In the genomic region with DNA sequence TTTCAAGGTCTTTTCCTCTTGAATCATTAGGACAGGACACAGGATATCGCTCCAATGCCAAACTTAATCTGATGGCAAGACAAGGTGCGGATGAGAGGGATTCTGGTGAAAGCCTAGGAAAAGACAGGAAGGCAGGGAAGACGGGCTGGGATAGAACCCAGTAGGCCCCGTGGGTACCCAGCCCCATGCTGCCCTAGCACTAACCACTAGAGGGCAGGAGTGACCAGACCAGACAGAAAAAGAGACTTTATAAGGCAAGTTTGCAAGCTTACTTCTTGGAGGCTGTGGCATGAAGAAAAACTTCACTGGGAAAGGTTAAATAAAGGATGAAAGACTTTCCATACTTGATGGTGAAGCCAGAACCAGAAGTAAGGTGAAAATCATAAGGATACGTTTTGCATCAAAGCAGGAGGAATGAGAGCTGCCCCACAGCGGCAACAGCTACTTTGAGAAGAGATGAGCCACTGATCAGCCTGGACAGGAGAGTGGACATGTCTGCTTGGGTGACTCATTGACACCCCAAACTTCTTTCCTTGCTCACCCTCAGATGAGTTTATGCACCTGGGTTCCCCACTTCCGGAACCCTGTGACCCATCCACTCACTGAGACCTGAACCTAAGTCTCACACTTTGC, we compare ENCODE assay signal across 9 cellular contexts. TPM values are rescaled to one million over a fixed set of nuclear protein-coding genes. Genes with fewer than 3 reads are reported as not detected.
DNase-seq lines count a peak whose midpoint lies in the region; ATAC-seq and TF ChIP-seq lines count a peak whose summit lies in the region.
"Had no signal": no experiment of that assay in that cellular context is flagged by ENCODE, and none has a peak within 500 bp of the region (broad histone marks: within the 10 kb centered on the region; RNA-seq: fewer than 3 reads in every experiment).

No MANE protein-coding gene starts in this region.

- no peak overlapping the region for H3K4me3 Mint-ChIP-seq in activated naive CD8-positive, alpha-beta T cell treated with anti-CD3 and anti-CD28 coated beads, Interleukin-2, amount 50 U/mL, for 24 hours

- H3K4me3 ChIP-seq in OCI-LY1 (ENCODE audit: low read depth, low read length, poor library complexity, severe bottlenecking) (no peak overlapping the region), sigmoid colon (no peak overlapping the region)

- no peaks in the 10 kb centered on the region for H3K9me2 ChIP-seq in OCI-LY1 (ENCODE audit: low read depth, low read length)

- no peak for TF ChIP-seq POLR2A in sigmoid colon (IDR thresholded peaks at IDR 0.05)

- H3K27ac ChIP-seq in OCI-LY1 (ENCODE audit: low read depth, low read length, poor library complexity, severe bottlenecking) (no peak overlapping the region), sigmoid colon (no peak overlapping the region)

- no peaks in the 10 kb centered on the region for H3K9me3 Mint-ChIP-seq in activated naive CD8-positive, alpha-beta T cell treated with anti-CD3 and anti-CD28 coated beads, Interleukin-2, amount 50 U/mL, for 24 hours

- no peak overlapping the region for H3K27ac Mint-ChIP-seq in activated naive CD8-positive, alpha-beta T cell treated with anti-CD3 and anti-CD28 coated beads, Interleukin-2, amount 50 U/mL, for 24 hours

- peaks cover 5% of the 10 kb centered on the region for H3K4me1 Mint-ChIP-seq in activated naive CD8-positive, alpha-beta T cell treated with anti-CD3 and anti-CD28 coated beads, Interleukin-2, amount 50 U/mL, for 24 hours

- H3K4me1 ChIP-seq in OCI-LY1 (ENCODE audit: insufficient read depth, low read length, severe bottlenecking): no peaks in the 10 kb centered on the region
- no peaks in the 10 kb centered on the region for H3K4me1 ChIP-seq in sigmoid colon

- ATAC-seq in activated naive CD8-positive, alpha-beta T cell treated with anti-CD3 and anti-CD28 coated beads, Interleukin-2, amount 50 U/mL, for 24 hours: peak; percentile 46
- peak; percentile 79 for ATAC-seq in left ventricle myocardium superior
- no peak for ATAC-seq in HG03039 (IDR thresholded peaks at IDR 0.05; ENCODE audit: unreplicated experiment)

- no peaks in the 10 kb centered on the region for H3F3A ChIP-seq in OCI-LY1 (ENCODE audit: insufficient read depth, low read length)

- H3K9ac ChIP-seq in OCI-LY1 (ENCODE audit: low read length): no peak overlapping the region

- no peaks in the 10 kb centered on the region for H3K9me3 ChIP-seq in OCI-LY1 (ENCODE audit: low read length)
- H3K9me3 ChIP-seq in sigmoid colon: no peaks in the 10 kb centered on the region

- intact Hi-C loops in left ventricle myocardium superior (cut with micrococcal nuclease) (no loop called here), sigmoid colon (cut with DNase I) (no loop called here)

- no peak overlapping the region for H3K4me2 ChIP-seq in OCI-LY1 (ENCODE audit: low read length)

- no peaks in the 10 kb centered on the region for H4K20me1 ChIP-seq in OCI-LY1 (ENCODE audit: insufficient read depth, low read length)

- TF ChIP-seq CTCF in OCI-LY1 (IDR thresholded peaks at IDR 0.05; ENCODE audit: low read length) (peak; percentile 80), sigmoid colon (IDR thresholded peaks at IDR 0.05) (peak in 3 of 4 experiments; percentile 21 to 74 (median 49))

- H3K27me3 Mint-ChIP-seq in activated naive CD8-positive, alpha-beta T cell treated with anti-CD3 and anti-CD28 coated beads, Interleukin-2, amount 50 U/mL, for 24 hours: no peaks in the 10 kb centered on the region

- H3K79me2 ChIP-seq in OCI-LY1 (ENCODE audit: insufficient read depth, low read length): no peaks in the 10 kb centered on the region

- peak; percentile 83 for DNase-seq in AG20443 (ENCODE audit: low spot score)
- DNase-seq in GM19240 (ENCODE audit: insufficient read length, low spot score): peak; percentile 33
- DNase-seq in activated naive CD8-positive, alpha-beta T cell treated with anti-CD3 and anti-CD28 coated beads, Interleukin-2, amount 50 U/mL, for 24 hours: peak; percentile 55
- peak; percentile 58 for DNase-seq in left ventricle myocardium superior
- DNase-seq in sigmoid colon: no peak
- no peak for DNase-seq in T-helper 9 cell

- no peak overlapping the region for H2AFZ ChIP-seq in OCI-LY1 (ENCODE audit: low read length)

- no peaks in the 10 kb centered on the region for H3K36me3 Mint-ChIP-seq in activated naive CD8-positive, alpha-beta T cell treated with anti-CD3 and anti-CD28 coated beads, Interleukin-2, amount 50 U/mL, for 24 hours (ENCODE audit: low read depth)

- H3K27me3 ChIP-seq in OCI-LY1 (ENCODE audit: insufficient read depth, low read length): no peaks in the 10 kb centered on the region
- no peaks in the 10 kb centered on the region for H3K27me3 ChIP-seq in sigmoid colon

- TF ChIP-seq EP300 in sigmoid colon (IDR thresholded peaks at IDR 0.05): no peak

- 47 to 50% methylated on average over 7 of the region's 7 CpGs for WGBS in sigmoid colon, 2 donors

- H3K36me3 ChIP-seq in OCI-LY1 (ENCODE audit: insufficient read depth, low read length) (no peaks in the 10 kb centered on the region), sigmoid colon (no peaks in the 10 kb centered on the region)

RNA-seq across cellular contexts. Expression of a gene that starts 39.8 kb away (rescaled TPM):
- total RNA-seq in left ventricle myocardium superior (not detected), sigmoid colon (1 to 10 TPM in 2 of 4 donors, under 1 TPM in 2; 0.28 to 1.8 (median 0.91) TPM)
- polyA plus RNA-seq in sigmoid colon: 1 to 10 TPM in 1 of 3 donors, under 1 TPM in 2; 0.35 to 3.0 (median 0.46) TPM
- total RNA-seq: mononuclear cell had no signal

Comparison
In these comparisons a context has a peak if more than half of its experiments do, and no peak if none do; other contexts are left out.
1. DNase-seq: peak in AG20443 (single experiment), GM19240 (single experiment), activated naive CD8-positive, alpha-beta T cell treated with anti-CD3 and anti-CD28 coated beads, Interleukin-2, amount 50 U/mL, for 24 hours (single experiment) and left ventricle myocardium superior (single experiment); none in sigmoid colon (single experiment) and T-helper 9 cell (single experiment).